In genomic region chr17:8417806-8418205, GRCh38 we compare ENCODE assay signal across 1 cellular context.
A peak's percentile ranks its signal among the peaks of the same experiment; 100 is the strongest.
TF ChIP-seq lines count a peak whose summit lies in the region.

No MANE protein-coding gene starts in this region.

TF ChIP-seq in K562, 482 proteins besides CTCF, POLR2A, EP300 and RAD21 (continued from another document):
- TF ChIP-seq JUND (IDR thresholded peaks at IDR 0.05; ENCODE audit: borderline replicate concordance, low read depth, low read length): no peak
- TF ChIP-seq JUND (tag; IDR thresholded peaks at IDR 0.05; ENCODE audit: borderline replicate concordance, low read depth, low read length): peak; percentile 16; the same call in 1 of the 3 replicates
- no peak for TF ChIP-seq CEBPZ (IDR thresholded peaks at IDR 0.05; ENCODE audit: borderline replicate concordance, low read depth, low read length)
- no peak for TF ChIP-seq MXI1 (IDR thresholded peaks at IDR 0.05; ENCODE audit: low read depth, low read length)
- TF ChIP-seq ATF7 (IDR thresholded peaks at IDR 0.05): 0 out of 2 replicates have a peak, but pooled peaks have one; percentile 25
- peak; percentile 25 for TF ChIP-seq MEIS2 (IDR thresholded peaks at IDR 0.05; ENCODE audit: partially characterized antibody)
- TF ChIP-seq ZHX1 (conservative IDR thresholded peaks at IDR 0.05; ENCODE audit: low read length): no peak
- TF ChIP-seq ARNT (IDR thresholded peaks at IDR 0.05): peak in 1 of 2 experiments; percentile 89; a peak in 1 of 4 replicates
- TF ChIP-seq PKNOX1 (IDR thresholded peaks at IDR 0.05): 0 out of 2 replicates have a peak, but pooled peaks have one; percentile 16
- 0 out of 4 replicates have a peak, but pooled peaks of 1 of the 2 experiments have one; percentile 54 for TF ChIP-seq FOXK2 (conservative IDR thresholded peaks at IDR 0.05 in 1 of 2, IDR thresholded peaks at IDR 0.05 in 1 of 2; ENCODE audit: low read depth in 2 of 2)
- TF ChIP-seq PRDM10 (IDR thresholded peaks at IDR 0.05; ENCODE audit: partially characterized antibody): no peak
- 0 out of 2 replicates have a peak, but pooled peaks have one; percentile 43 for TF ChIP-seq L3MBTL2 (IDR thresholded peaks at IDR 0.05)
- no peak for TF ChIP-seq KLF1 (tag; IDR thresholded peaks at IDR 0.05)
- no peak for TF ChIP-seq CHD1 (IDR thresholded peaks at IDR 0.05; ENCODE audit: low read length)
